Comparison of ENCODE assay signal across 17 cellular contexts in the genomic region with DNA sequence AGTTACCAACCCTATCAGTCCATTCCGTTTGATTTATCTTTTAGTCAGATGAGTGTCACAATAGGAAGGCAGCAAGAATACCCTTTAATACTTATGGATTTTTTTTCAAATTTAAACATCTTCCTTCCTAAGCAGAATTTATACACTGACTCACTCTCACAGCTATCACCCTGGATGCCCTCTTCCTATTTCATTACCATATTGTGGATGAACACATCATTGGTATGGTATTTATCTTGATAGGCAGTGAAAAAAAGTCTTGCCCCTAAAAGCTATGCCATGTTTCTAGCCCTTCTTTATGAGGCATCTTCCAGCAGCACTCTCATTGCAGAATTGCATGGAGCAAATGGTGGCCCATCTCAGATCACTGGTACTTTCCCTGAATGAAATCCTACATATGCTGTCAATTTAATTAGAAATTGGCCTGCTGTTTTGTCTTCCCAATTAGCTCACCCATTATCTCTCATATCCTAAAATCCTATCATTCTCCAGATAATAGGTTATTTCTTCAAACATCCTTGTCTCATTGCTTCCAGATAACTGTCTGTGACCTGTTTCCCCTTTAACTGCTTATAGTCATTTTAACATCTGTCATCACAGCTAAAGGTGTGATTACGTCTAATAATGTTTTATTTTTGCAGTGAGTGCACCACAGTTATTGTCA.
A peak's percentile ranks its signal among the peaks of the same experiment; 100 is the strongest.
DNase-seq lines count a peak whose midpoint lies in the region; FAIRE-seq and TF ChIP-seq lines count a peak whose summit lies in the region.
"Had no signal": no experiment of that assay in that cellular context is flagged by ENCODE, and none has a peak within 500 bp of the region (broad histone marks: within the 10 kb centered on the region; RNA-seq: fewer than 3 reads in every experiment).

No MANE protein-coding gene starts in this region.

- no peaks in the 10 kb centered on the region for H3K79me2 ChIP-seq in astrocyte (ENCODE audit: insufficient read depth, low read length)

- BruUV-seq in Caco-2 (replicated peaks; lab: Mats Ljungman, UMichigan), result no TSS peak

- H3K9me3 ChIP-seq in AG04450 (ENCODE audit: control insufficient read depth, insufficient read depth, low read length) (no peaks in the 10 kb centered on the region), astrocyte (ENCODE audit: insufficient read depth, low read depth, low read length) (no peaks in the 10 kb centered on the region), Caco-2 (no peaks in the 10 kb centered on the region)
- H3K9me3 ChIP-seq: ovary had no signal

- intact Hi-C loops in Caco-2 (cut with micrococcal nuclease; ENCODE audit: unreplicated experiment) (no loop called here), CD14-positive monocyte (cut with micrococcal nuclease) (no loop called here)

- no peaks in the 10 kb centered on the region for H3K27me3 Mint-ChIP-seq in astrocyte (ENCODE audit: low read depth, unreplicated experiment)
- H3K27me3 Mint-ChIP-seq in Caco-2 (ENCODE audit: insufficient read depth, unreplicated experiment), result no peaks in the 10 kb centered on the region
- no peaks in the 10 kb centered on the region for H3K27me3 Mint-ChIP-seq in activated CD4-positive, alpha-beta memory T cell treated with anti-CD3 and anti-CD28 coated beads, Interleukin-2, amount 10 ng/mL, durations not matched to agents 7 days and 5 days
- H3K27me3 Mint-ChIP-seq in CD14-positive monocyte (ENCODE audit: low read depth in 3 of 3), result no peaks in the 10 kb centered on the region
- H3K27me3 Mint-ChIP-seq: activated naive CD8-positive, alpha-beta T cell treated with anti-CD3 and anti-CD28 coated beads, Interleukin-2, amount 50 U/mL, for 24 hours; dendritic cell treated with granulocyte-macrophage colony-stimulating factor and Interleukin-4, amounts not matched to agents 40 ng/mL and 50 ng/mL, for 4 days had no signal

- no peaks in the 10 kb centered on the region for H3K36me3 Mint-ChIP-seq in astrocyte (ENCODE audit: low read depth, unreplicated experiment)
- no peaks in the 10 kb centered on the region for H3K36me3 Mint-ChIP-seq in Caco-2 (ENCODE audit: insufficient read depth, unreplicated experiment)
- no peaks in the 10 kb centered on the region for H3K36me3 Mint-ChIP-seq in activated CD4-positive, alpha-beta memory T cell treated with anti-CD3 and anti-CD28 coated beads, Interleukin-2, amount 10 ng/mL, durations not matched to agents 7 days and 5 days (ENCODE audit: low read depth)
- H3K36me3 Mint-ChIP-seq in CD14-positive monocyte, result no peaks in the 10 kb centered on the region

- no peak overlapping the region for H3K9ac ChIP-seq in astrocyte (ENCODE audit: low read length)
- H3K9ac ChIP-seq: KMS-11 had no signal

- no peaks in the 10 kb centered on the region for H3K36me3 ChIP-seq in astrocyte (ENCODE audit: insufficient read depth, low read length)
- no peaks in the 10 kb centered on the region for H3K36me3 ChIP-seq in Caco-2 (ENCODE audit: control insufficient read depth, insufficient read depth, low read length)
- H3K36me3 ChIP-seq: ovary had no signal

- peak overlapping the region; percentile 44 for H3K27ac Mint-ChIP-seq in astrocyte (ENCODE audit: unreplicated experiment)
- H3K27ac Mint-ChIP-seq in Caco-2 (ENCODE audit: unreplicated experiment), result no peak overlapping the region
- no peak overlapping the region for H3K27ac Mint-ChIP-seq in activated CD4-positive, alpha-beta memory T cell treated with anti-CD3 and anti-CD28 coated beads, Interleukin-2, amount 10 ng/mL, durations not matched to agents 7 days and 5 days
- no peak overlapping the region for H3K27ac Mint-ChIP-seq in CD14-positive monocyte
- H3K27ac Mint-ChIP-seq: activated naive CD8-positive, alpha-beta T cell treated with anti-CD3 and anti-CD28 coated beads, Interleukin-2, amount 50 U/mL, for 24 hours; dendritic cell treated with granulocyte-macrophage colony-stimulating factor and Interleukin-4, amounts not matched to agents 40 ng/mL and 50 ng/mL, for 4 days had no signal

- H3K4me2 ChIP-seq in astrocyte (ENCODE audit: low read length), result peak overlapping the region; percentile 13
- H3K4me2 ChIP-seq: KMS-11 had no signal

- CTCF ChIA-PET in AG04450 (lab: Charles Lee), result no interaction called here
- CTCF ChIA-PET in Caco-2 (lab: Charles Lee), result no interaction called here
- CTCF ChIA-PET in activated CD4-positive, alpha-beta memory T cell treated with anti-CD3 and anti-CD28 coated beads, Interleukin-2, amount 10 ng/mL, durations not matched to agents 7 days and 5 days (lab: Charles Lee), result no interaction called here

- no peaks in the 10 kb centered on the region for H3K27me3 ChIP-seq in AG04450 (ENCODE audit: control insufficient read depth, insufficient read depth, low read length)
- no peaks in the 10 kb centered on the region for H3K27me3 ChIP-seq in astrocyte (ENCODE audit: insufficient read depth, low read length)
- no peaks in the 10 kb centered on the region for H3K27me3 ChIP-seq in Caco-2 (replicated peaks; ENCODE audit: control insufficient read depth, insufficient read depth, low read length)
- H3K27me3 ChIP-seq: ovary had no signal

- H3K4me3 Mint-ChIP-seq in astrocyte (ENCODE audit: unreplicated experiment) (no peak overlapping the region), Caco-2 (ENCODE audit: unreplicated experiment) (no peak overlapping the region), CD14-positive monocyte (no peak overlapping the region)
- H3K4me3 Mint-ChIP-seq in activated CD4-positive, alpha-beta memory T cell treated with anti-CD3 and anti-CD28 coated beads, Interleukin-2, amount 10 ng/mL, durations not matched to agents 7 days and 5 days, result no peak overlapping the region
- H3K4me3 Mint-ChIP-seq: activated naive CD8-positive, alpha-beta T cell treated with anti-CD3 and anti-CD28 coated beads, Interleukin-2, amount 50 U/mL, for 24 hours; activated T-cell treated with anti-CD3 and anti-CD28 coated beads, Interleukin-2, amount 50 U/mL, for 4 hours; dendritic cell treated with granulocyte-macrophage colony-stimulating factor and Interleukin-4, amounts not matched to agents 40 ng/mL and 50 ng/mL, for 4 days had no signal

- no peaks in the 10 kb centered on the region for H3K9me3 Mint-ChIP-seq in astrocyte (ENCODE audit: unreplicated experiment)
- H3K9me3 Mint-ChIP-seq in Caco-2 (ENCODE audit: unreplicated experiment), result peaks cover 17% of the 10 kb centered on the region
- no peaks in the 10 kb centered on the region for H3K9me3 Mint-ChIP-seq in activated CD4-positive, alpha-beta memory T cell treated with anti-CD3 and anti-CD28 coated beads, Interleukin-2, amount 10 ng/mL, durations not matched to agents 7 days and 5 days
- H3K9me3 Mint-ChIP-seq in CD14-positive monocyte, result peaks cover 0 to 6% (median 1%) of the 10 kb centered on the region in 7 donors
- H3K9me3 Mint-ChIP-seq: activated naive CD8-positive, alpha-beta T cell treated with anti-CD3 and anti-CD28 coated beads, Interleukin-2, amount 50 U/mL, for 24 hours; dendritic cell treated with granulocyte-macrophage colony-stimulating factor and Interleukin-4, amounts not matched to agents 40 ng/mL and 50 ng/mL, for 4 days had no signal

- POLR2A ChIA-PET in AG04450 (lab: Yijun Ruan, JAX), result no interaction called here
- POLR2A ChIA-PET in Caco-2 (lab: Charles Lee), result no interaction called here
- POLR2A ChIA-PET in activated CD4-positive, alpha-beta memory T cell treated with anti-CD3 and anti-CD28 coated beads, Interleukin-2, amount 10 ng/mL, durations not matched to agents 7 days and 5 days (lab: Charles Lee), result no interaction called here

- H3K4me1 ChIP-seq in astrocyte (ENCODE audit: insufficient read depth, low read length) (peaks cover 6% of the 10 kb centered on the region), Caco-2 (peaks cover 5% of the 10 kb centered on the region; the same call in 1 of the 2 replicates)

- no peaks in the 10 kb centered on the region for H4K20me1 ChIP-seq in astrocyte (ENCODE audit: insufficient read depth, low read length)

- no peak overlapping the region for H3K4me3 ChIP-seq in AG04450 (ENCODE audit: low read depth, low read length)
- H3K4me3 ChIP-seq in astrocyte (ENCODE audit: insufficient read depth, low read depth, low read length), result no peak overlapping the region
- H3K4me3 ChIP-seq in Caco-2 (ENCODE audit: low read depth, low read length), result no peak overlapping the region
- H3K4me3 ChIP-seq: ovary had no signal

- FAIRE-seq in HTR-8/SVneo (lab: Jason Lieb, UNC), result no peak
- peak; percentile 23 for FAIRE-seq in astrocyte (lab: Jason Lieb, UNC)
- FAIRE-seq: frontal cortex had no signal

- H3K27ac ChIP-seq in AG04450 (ENCODE audit: low read depth, low read length), result no peak overlapping the region
- no peak overlapping the region for H3K27ac ChIP-seq in astrocyte (ENCODE audit: low read depth, low read length)
- H3K27ac ChIP-seq: KMS-11, ovary had no signal

- TF ChIP-seq CTCF in AG04450 (IDR thresholded peaks at IDR 0.05; ENCODE audit: low read depth, low read length) (no peak), astrocyte (IDR thresholded peaks at IDR 0.05; ENCODE audit: insufficient read depth, low read depth, low read length) (no peak), Caco-2 (IDR thresholded peaks at IDR 0.05; ENCODE audit: insufficient read depth in 1 of 2, low read depth in 1 of 2, low read length in 1 of 2, severe bottlenecking in 1 of 2, unreplicated experiment in 1 of 2) (no peak), CD14-positive monocyte (IDR thresholded peaks at IDR 0.05) (no peak)

- H2AFZ ChIP-seq in astrocyte (ENCODE audit: low read depth, low read length), result no peak overlapping the region

- H3K4me1 Mint-ChIP-seq in astrocyte (ENCODE audit: low read depth, unreplicated experiment) (peaks cover 17% of the 10 kb centered on the region), Caco-2 (ENCODE audit: low read depth, unreplicated experiment) (no peaks in the 10 kb centered on the region), CD14-positive monocyte (no peaks in the 10 kb centered on the region)
- H3K4me1 Mint-ChIP-seq in activated CD4-positive, alpha-beta memory T cell treated with anti-CD3 and anti-CD28 coated beads, Interleukin-2, amount 10 ng/mL, durations not matched to agents 7 days and 5 days, result no peaks in the 10 kb centered on the region
- H3K4me1 Mint-ChIP-seq: activated naive CD8-positive, alpha-beta T cell treated with anti-CD3 and anti-CD28 coated beads, Interleukin-2, amount 50 U/mL, for 24 hours had no signal

- DNase-seq in AG04450 (ENCODE audit: low read depth, low spot score) (peak; percentile 20), HTR-8/SVneo (ENCODE audit: insufficient read length, low spot score) (peak; percentile 14), astrocyte (ENCODE audit: low read depth) (peak; percentile 66), iris pigment epithelial cell (ENCODE audit: low read depth) (peak; percentile 52), Caco-2 (no peak), ecto neural progenitor cell (ENCODE audit: low spot score) (no peak), CD14-positive monocyte (ENCODE audit: low spot score) (no peak)
- no peak for DNase-seq in activated CD4-positive, alpha-beta memory T cell treated with anti-CD3 and anti-CD28 coated beads, Interleukin-2, amount 10 ng/mL, durations not matched to agents 7 days and 5 days
- DNase-seq: activated CD4-positive, alpha-beta T cell treated with anti-CD3 and anti-CD28 coated beads for 4 hours; activated naive CD8-positive, alpha-beta T cell treated with anti-CD3 and anti-CD28 coated beads, Interleukin-2, amount 50 U/mL, for 24 hours; activated T-cell treated with anti-CD3 and anti-CD28 coated beads, Interleukin-2, amount 50 U/mL, for 4 hours; DMS79 treated with DMSO at 0.1 percent for 48 hours; NCI-H82; ovary had no signal

Comparison
In these comparisons a context has a peak if more than half of its experiments do, and no peak if none do; other contexts are left out.
1. DNase-seq: peak in AG04450 (single experiment), HTR-8/SVneo (single experiment), astrocyte (single experiment) and iris pigment epithelial cell (single experiment); none in Caco-2 (0 of 2), activated CD4-positive, alpha-beta memory T cell treated with anti-CD3 and anti-CD28 coated beads, Interleukin-2, amount 10 ng/mL, durations not matched to agents 7 days and 5 days (single experiment), ecto neural progenitor cell (single experiment) and CD14-positive monocyte (single experiment).